18 cellular contexts compared by ENCODE assay signal in the genomic region with DNA sequence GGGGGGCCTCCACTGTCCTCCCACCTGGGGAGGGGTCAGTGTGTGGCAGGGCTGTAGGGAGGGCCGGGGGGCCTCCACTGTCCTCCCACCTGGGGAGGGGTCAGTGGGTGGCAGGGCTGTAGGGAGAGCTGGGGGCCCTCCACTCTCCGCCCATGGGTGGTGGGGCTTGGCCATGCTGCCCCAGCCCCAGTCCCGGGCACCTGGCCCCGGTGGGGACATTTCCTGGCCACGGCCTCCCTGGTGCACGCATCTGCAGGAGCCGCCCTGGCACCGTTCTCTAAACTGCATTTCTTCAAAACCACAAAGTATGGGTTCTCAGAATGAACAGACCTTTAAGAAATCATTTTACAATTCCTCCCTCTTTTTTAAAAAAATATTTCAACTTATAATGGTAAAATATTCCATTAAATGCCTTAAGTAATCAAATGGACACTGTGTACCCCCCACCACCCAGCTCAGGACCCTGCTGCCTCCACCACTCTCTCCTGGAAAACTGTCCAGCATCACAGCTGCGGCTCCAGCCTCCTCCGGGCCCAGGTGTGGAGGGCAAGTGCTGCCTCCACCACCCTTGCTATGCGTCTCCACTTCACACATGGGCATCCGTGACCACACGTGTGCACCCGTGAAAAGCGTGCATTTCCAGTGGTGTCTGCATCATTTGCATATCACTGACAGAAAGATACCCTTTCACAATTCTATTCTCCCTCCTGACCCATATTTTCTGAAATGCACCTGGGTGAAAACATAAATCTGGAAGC.
DNase-seq lines count a peak whose midpoint lies in the region; ATAC-seq, FAIRE-seq and TF ChIP-seq lines count a peak whose summit lies in the region.
"Had no signal": no experiment of that assay in that cellular context is flagged by ENCODE, and none has a peak within 500 bp of the region (broad histone marks: within the 10 kb centered on the region; RNA-seq: fewer than 3 reads in every experiment).

No MANE protein-coding gene starts in this region.

- H3K9ac ChIP-seq in H9 (ENCODE audit: extremely low read depth, insufficient read length, low read length) (no peak overlapping the region), GM12878 (ENCODE audit: control insufficient read depth, insufficient read depth, low read length) (no peak overlapping the region)

- DNase-seq in CD4-positive, alpha-beta T cell: no peak
- no peak for DNase-seq in H9
- DNase-seq in GM12878 (ENCODE audit: low read depth, low spot score): no peak
- DNase-seq in nephron progenitor cell: no peak
- no peak for DNase-seq in DMS53 treated with DMSO at 0.1 percent for 48 hours (lab: John Stamatoyannopoulos, UW; ENCODE audit: unreplicated experiment)
- DNase-seq in NCI-H526 (lab: John Stamatoyannopoulos, UW): no peak
- no peak for DNase-seq in T1000 (lab: John Stamatoyannopoulos, UW)
- DNase-seq: AML-193, gastrocnemius medialis, NCI-H1694, NCI-H446, retina, SW 1271 had no signal

- CTCF ChIA-PET in CD4-positive, alpha-beta T cell (lab: Charles Lee): no interaction called here
- CTCF ChIA-PET in GM12878 (lab: Yijun Ruan, JAX): no interaction called here

- no CpG with 5 or more reads among the region's 15 CpGs for WGBS in H9 (ENCODE audit: extremely low coverage, insufficient read length, low lambda C conversion rate)
- 51% methylated on average over 14 of the region's 15 CpGs for WGBS in GM12878 (ENCODE audit: insufficient coverage, insufficient replicate concordance, low lambda C conversion rate, missing lambda C conversion rate)

- H3K23ac ChIP-seq in H9 (ENCODE audit: insufficient read length, low read depth, low read length): no peak overlapping the region

- no peak overlapping the region for H2BK120ac ChIP-seq in H9 (ENCODE audit: low read depth, low read length, poor library complexity, severe bottlenecking)

- no peak for FAIRE-seq in GM12878 (lab: Jason Lieb, UNC)
- FAIRE-seq: colon, GM19239, HTR-8/SVneo had no signal

- no peaks in the 10 kb centered on the region for H3K27me3 ChIP-seq in CD4-positive, alpha-beta T cell (ENCODE audit: control insufficient read depth, insufficient read depth, low read length)
- H3K27me3 ChIP-seq in H9 (ENCODE audit: insufficient read depth, low read length) (no peaks in the 10 kb centered on the region), GM12878 (replicated peaks in 1 of 2; ENCODE audit: control insufficient read depth in 2 of 2, insufficient read depth in 2 of 2, low read length in 1 of 2) (no peaks in the 10 kb centered on the region)
- H3K27me3 ChIP-seq: gastrocnemius medialis had no signal

- no peak for TF ChIP-seq EP300 in GM12878 (IDR thresholded peaks at IDR 0.05; ENCODE audit: borderline replicate concordance in 1 of 2, control insufficient read depth in 1 of 2, low read depth in 2 of 2, low read length in 2 of 2)

- in situ Hi-C loops in GM12878 (cut with MboI): no loop called here

- H2AK5ac ChIP-seq in H9 (ENCODE audit: insufficient read length, low read length): no peak overlapping the region

- intact Hi-C loops in CD4-positive, alpha-beta T cell (cut with DNase I, micrococcal nuclease): no loop called here
- intact Hi-C loops in GM12878 (cut with micrococcal nuclease; ENCODE audit: unreplicated experiment): no loop called here

- H2BK15ac ChIP-seq in H9 (ENCODE audit: low read depth, low read length): no peak overlapping the region

- no peak overlapping the region for H3K27ac ChIP-seq in CD4-positive, alpha-beta T cell (ENCODE audit: low read depth, low read length)
- H3K27ac ChIP-seq in H9 (ENCODE audit: insufficient read length, low read depth, low read length) (no peak overlapping the region), GM12878 (ENCODE audit: control insufficient read depth, insufficient read depth) (no peak overlapping the region)
- H3K27ac ChIP-seq: epithelial cell of prostate had no signal

- no peak overlapping the region; the same call in 1 of the 2 replicates for H3K4ac ChIP-seq in H9 (ENCODE audit: low read depth, low read length)

- no peak overlapping the region for H4K8ac ChIP-seq in H9 (replicated peaks; ENCODE audit: insufficient read length, low read depth, low read length)

- RAD21 ChIA-PET in GM12878 (lab: Charles Lee; ENCODE audit: unreplicated experiment): no interaction called here

- no peak overlapping the region for H3K18ac ChIP-seq in H9 (ENCODE audit: insufficient read length, low read depth, low read length)

- no peaks in the 10 kb centered on the region for H3K23me2 ChIP-seq in H9 (ENCODE audit: insufficient read length, low read depth, low read length, poor library complexity, severe bottlenecking)

- SMC1A ChIA-PET in GM12878 (lab: Charles Lee; ENCODE audit: uncharacterized antibody, unreplicated experiment): no interaction called here

- H3K4me1 ChIP-seq in H9 (ENCODE audit: insufficient read depth, low read length) (no peaks in the 10 kb centered on the region), GM12878 (ENCODE audit: control insufficient read depth, insufficient read depth, low read length) (peaks cover 24% of the 10 kb centered on the region)

- H4K5ac ChIP-seq in H9 (ENCODE audit: insufficient read length, low read depth, low read length): no peak overlapping the region

- H3K27me3 Mint-ChIP-seq in CD4-positive, alpha-beta T cell: no peaks in the 10 kb centered on the region
- H3K27me3 Mint-ChIP-seq in H9 (ENCODE audit: low read depth) (no peaks in the 10 kb centered on the region; the same call in 1 of the 2 replicates), nephron progenitor cell (ENCODE audit: low read depth, poor library complexity) (peaks cover 5% of the 10 kb centered on the region)

- H3K56ac ChIP-seq in H9 (ENCODE audit: insufficient read length, low read depth, low read length): no peak overlapping the region

- no peak overlapping the region for H2BK20ac ChIP-seq in H9 (ENCODE audit: low read depth, low read length, poor library complexity, severe bottlenecking)

- BruUV-seq in GM12878 (replicated peaks; lab: Mats Ljungman, UMichigan): no TSS peak

- H3K4me1 Mint-ChIP-seq in CD4-positive, alpha-beta T cell (ENCODE audit: low read depth): peaks cover 62% of the 10 kb centered on the region
- peaks cover 10 to 15% of the 10 kb centered on the region in 2 experiments for H3K4me1 Mint-ChIP-seq in H9
- peaks cover 73% of the 10 kb centered on the region for H3K4me1 Mint-ChIP-seq in nephron progenitor cell

- no peak for TF ChIP-seq RAD21 in GM12878 (IDR thresholded peaks at IDR 0.05; ENCODE audit: insufficient read depth, low read depth, low read length)

- H4K20me1 ChIP-seq in H9 (ENCODE audit: control insufficient read depth, insufficient read depth, insufficient read length) (peaks cover 5% of the 10 kb centered on the region), GM12878 (ENCODE audit: control insufficient read depth, insufficient read depth) (no peaks in the 10 kb centered on the region)

- peak overlapping the region; percentile 97 for H3K27ac Mint-ChIP-seq in CD4-positive, alpha-beta T cell
- H3K27ac Mint-ChIP-seq in H9 (no peak overlapping the region), nephron progenitor cell (peak overlapping the region; percentile 89)

- H3K9me3 Mint-ChIP-seq in CD4-positive, alpha-beta T cell: peaks cover 3% of the 10 kb centered on the region
- H3K9me3 Mint-ChIP-seq in H9 (peaks cover 0 to 3% of the 10 kb centered on the region in 2 experiments; a peak in 1 of 5 replicates), nephron progenitor cell (no peaks in the 10 kb centered on the region)

- ATAC-seq in CD4-positive, alpha-beta T cell (ENCODE audit: poor library complexity): no peak
- no peak for ATAC-seq in GM12878
- ATAC-seq: gastrocnemius medialis, HCT116 had no signal

- H2AFZ ChIP-seq in H9 (ENCODE audit: low read length) (no peak overlapping the region), GM12878 (ENCODE audit: control insufficient read depth, low read depth, low read length) (no peak overlapping the region)

- H3K4me3 Mint-ChIP-seq in CD4-positive, alpha-beta T cell: peak overlapping the region; percentile 25
- H3K4me3 Mint-ChIP-seq in H9: no peak overlapping the region
- no peak overlapping the region for H3K4me3 Mint-ChIP-seq in nephron progenitor cell

- POLR2A ChIA-PET in CD4-positive, alpha-beta T cell (lab: Charles Lee): interaction anchor here (0.9 to 1.0 kb wide), 2 partner anchors 9 to 16 kb away, joined by 3 to 4 read pairs; no protein-coding TSS in a partner anchor
- POLR2A ChIA-PET in GM12878 (lab: Charles Lee): no interaction called here

- H3K14ac ChIP-seq in H9 (ENCODE audit: insufficient read depth, low read length): peak overlapping the region; percentile 75; the same call in 1 of the 2 replicates

- no peak for TF ChIP-seq CTCF in CD4-positive, alpha-beta T cell (IDR thresholded peaks at IDR 0.05)
- no peak for TF ChIP-seq CTCF in H9 (conservative IDR thresholded peaks at IDR 0.05)
- no peak for TF ChIP-seq CTCF in GM12878 (IDR thresholded peaks at IDR 0.05 in 2 of 3, conservative IDR thresholded peaks at IDR 0.05 in 1 of 3; ENCODE audit: control insufficient read depth in 2 of 3, extremely low read depth in 1 of 3, insufficient read depth in 1 of 3, low read depth in 3 of 3, low read length in 3 of 3)
- no peak for TF ChIP-seq CTCF in nephron progenitor cell (IDR thresholded peaks at IDR 0.05)

- H3K36me3 Mint-ChIP-seq in CD4-positive, alpha-beta T cell (ENCODE audit: low read depth): peaks cover 27% of the 10 kb centered on the region
- H3K36me3 Mint-ChIP-seq in H9 (ENCODE audit: insufficient read depth in 1 of 3, low read depth in 3 of 3): peaks cover 6 to 10% (median 8%) of the 10 kb centered on the region in 3 experiments; a peak in 5 of 7 replicates
- peaks cover 8% of the 10 kb centered on the region for H3K36me3 Mint-ChIP-seq in nephron progenitor cell (ENCODE audit: low read depth)

- no peak overlapping the region for H2BK5ac ChIP-seq in H9 (ENCODE audit: insufficient read length, low read length)

- no peak overlapping the region for H3K4me3 ChIP-seq in GM12878
- H3K4me3 ChIP-seq: gastrocnemius medialis had no signal

- no peak overlapping the region for H3T11ph ChIP-seq in H9 (ENCODE audit: low read length)

- H3K4me2 ChIP-seq in H9 (ENCODE audit: insufficient read depth, insufficient read length, low read length): no peak overlapping the region
- H3K4me2 ChIP-seq in GM12878 (ENCODE audit: control insufficient read depth, insufficient read depth): no peak overlapping the region

- H2BK12ac ChIP-seq in H9 (ENCODE audit: insufficient read length, low read depth, low read length): no peak overlapping the region

- H4K91ac ChIP-seq in H9 (ENCODE audit: insufficient read length, low read depth, low read length): no peak overlapping the region

- no peaks in the 10 kb centered on the region for H3K9me3 ChIP-seq in CD4-positive, alpha-beta T cell (ENCODE audit: control insufficient read depth, low read length)
- H3K9me3 ChIP-seq in H9 (ENCODE audit: control insufficient read depth, low read depth, low read length): no peaks in the 10 kb centered on the region
- H3K9me3 ChIP-seq in GM12878 (replicated peaks; ENCODE audit: control insufficient read depth, insufficient read depth, low read length): no peaks in the 10 kb centered on the region; the same call in 2 of the 3 replicates
- H3K9me3 ChIP-seq: gastrocnemius medialis had no signal

- TF ChIP-seq POLR2A in GM12878 (IDR thresholded peaks at IDR 0.05; ENCODE audit: low read depth, low read length): no peak

- H3K79me2 ChIP-seq in H9 (ENCODE audit: insufficient read depth, low read length) (no peaks in the 10 kb centered on the region), GM12878 (ENCODE audit: control insufficient read depth, insufficient read depth, low read length) (peaks cover 18% of the 10 kb centered on the region)

- H3K79me1 ChIP-seq in H9 (ENCODE audit: insufficient read depth, low read depth, low read length, poor library complexity, severe bottlenecking): no peaks in the 10 kb centered on the region

- H3K36me3 ChIP-seq in GM12878 (ENCODE audit: control insufficient read depth in 2 of 2, insufficient read depth in 2 of 2, low read length in 1 of 2): peaks cover 0 to 5% of the 10 kb centered on the region in 2 experiments; a peak in 3 of 4 replicates
- H3K36me3 ChIP-seq: gastrocnemius medialis had no signal

Comparison
In these comparisons a context has a peak if more than half of its experiments do, and no peak if none do; other contexts are left out.
1. H3K27ac Mint-ChIP-seq: peak in CD4-positive, alpha-beta T cell (single experiment) and nephron progenitor cell (single experiment); none in H9 (0 of 3).